Comparison of ENCODE assay signal across 27 cellular contexts in genomic region chr2:126049461-126049860, GRCh38.
"Had no signal": no experiment of that assay in that cellular context is flagged by ENCODE, and none has a peak within 500 bp of the region (broad histone marks: within the 10 kb centered on the region; RNA-seq: fewer than 3 reads in every experiment).

No MANE protein-coding gene starts in this region.

- H3K4me3 Mint-ChIP-seq: memory B cell; naive B cell; naive thymus-derived CD8-positive, alpha-beta T cell had no signal

- H3K4me1 ChIP-seq: esophagus muscularis mucosa, foreskin keratinocyte, gastroesophageal sphincter, heart left ventricle, left lung, lower lobe of right lung had no signal

- FAIRE-seq: colon, endothelial cell of umbilical vein, frontal cortex, kidney had no signal

- H3K4me1 Mint-ChIP-seq: immature natural killer cell; memory B cell; naive B cell; naive thymus-derived CD8-positive, alpha-beta T cell had no signal

- H3K27ac Mint-ChIP-seq: immature natural killer cell; memory B cell; naive B cell; naive thymus-derived CD8-positive, alpha-beta T cell had no signal

- H3K27me3 Mint-ChIP-seq: memory B cell, naive B cell had no signal

- DNase-seq: dermis blood vessel endothelial cell; dorsolateral prefrontal cortex; effector CD4-positive, alpha-beta T cell; effector memory CD4-positive, alpha-beta T cell; foreskin keratinocyte; heart left ventricle; hypothalamus; immature natural killer cell; islet precursor cell; kidney; kidney glomerular epithelial cell; left lung; left ventricle myocardium superior; lower lobe of right lung; mammary epithelial cell; mesendoderm; midbrain; naive B cell; naive thymus-derived CD8-positive, alpha-beta T cell had no signal

- H3K27me3 ChIP-seq: dorsolateral prefrontal cortex, esophagus muscularis mucosa, foreskin keratinocyte, gastroesophageal sphincter, heart left ventricle, hepatocyte, left lung had no signal

- H3K36me3 Mint-ChIP-seq: immature natural killer cell, memory B cell had no signal

- H3K36me3 ChIP-seq: esophagus muscularis mucosa, gastroesophageal sphincter, heart left ventricle, left lung, lower lobe of right lung had no signal

- ATAC-seq: foreskin keratinocyte; gastroesophageal sphincter; heart left ventricle; left lung; left ventricle myocardium superior; lower lobe of right lung; naive thymus-derived CD8-positive, alpha-beta T cell had no signal

- H3K4me3 ChIP-seq: coronary artery, dorsolateral prefrontal cortex, esophagus muscularis mucosa, gastroesophageal sphincter, heart left ventricle, hepatocyte, left lung, lower lobe of right lung had no signal
